In the genomic region with DNA sequence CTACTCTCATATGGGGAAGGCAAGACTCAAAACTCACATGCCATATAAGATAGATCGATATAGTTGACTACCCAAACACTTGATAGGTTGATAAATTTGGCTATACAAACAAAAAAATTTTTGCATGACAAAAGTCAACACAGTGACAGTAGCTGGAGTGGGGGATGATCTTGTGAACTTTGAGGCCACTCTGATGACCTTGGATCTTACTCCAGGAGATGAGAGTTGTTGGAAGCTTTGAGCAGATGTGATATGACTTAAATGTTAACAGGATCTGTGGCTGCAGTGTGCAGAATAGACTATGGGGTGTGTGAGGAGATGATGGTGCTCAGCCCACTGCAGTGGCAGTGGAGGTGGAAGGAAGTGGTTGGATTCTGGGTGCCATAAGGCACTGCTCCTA, we compare ENCODE assay signal across 33 cellular contexts.
"Had no signal": no experiment of that assay in that cellular context is flagged by ENCODE, and none has a peak within 500 bp of the region (broad histone marks: within the 10 kb centered on the region; RNA-seq: fewer than 3 reads in every experiment).

No MANE protein-coding gene starts in this region.

- H3K27ac ChIP-seq: adrenal gland, body of pancreas, brain microvascular endothelial cell, breast epithelium, VCaP had no signal

- H3K9me3 ChIP-seq: adrenal gland, body of pancreas, breast epithelium had no signal

- ATAC-seq: activated CD8-positive, alpha-beta T cell treated with anti-CD3 and anti-CD28 coated beads for 36 hours; activated naive CD4-positive, alpha-beta T cell treated with anti-CD3 and anti-CD28 coated beads, Interleukin-2, amount 50 U/mL, for 72 hours; activated T-cell treated with anti-CD3 and anti-CD28 coated beads, Interleukin-2, amount 50 U/mL, for 4 hours; activated T-cell treated with anti-CD3 and anti-CD28 coated beads, Interleukin-2, amount 50 U/mL, for 72 hours; activated T-helper 17 cell treated with anti-CD3 and anti-CD28 coated beads, Interleukin-2, amount 50 U/mL, for 72 hours; body of pancreas had no signal

- FAIRE-seq: astrocyte, colon, TTC549 had no signal

- H3K36me3 ChIP-seq: adrenal gland, brain microvascular endothelial cell, breast epithelium had no signal

- H3K4me3 ChIP-seq: adrenal gland, body of pancreas, breast epithelium had no signal

- DNase-seq: activated B cell treated with CpG ODN at 0.5 μM for 24 hours; activated CD4-positive, alpha-beta memory T cell treated with anti-CD3 and anti-CD28 coated beads for 36 hours; activated CD4-positive, alpha-beta T cell treated with anti-CD3 and anti-CD28 coated beads for 4 hours; activated CD4-positive, alpha-beta T cell treated with anti-CD3 and anti-CD28 coated beads, Interleukin-2, amount 10 ng/mL, durations not matched to agents 24 days and 14 days; activated CD4-positive, alpha-beta T cell treated with anti-CD3 and anti-CD28 coated beads, Interleukin-2, amount 50 U/mL, for 1 hour; activated CD4-positive, alpha-beta T cell treated with anti-CD3 and anti-CD28 coated beads, Interleukin-2, amount 50 U/mL, for 4 hours; activated CD4-positive, CD25-positive, alpha-beta regulatory T cell treated with anti-CD3 and anti-CD28 coated beads, Interleukin-2, amount 50 U/mL, for 72 hours; activated CD8-positive, alpha-beta memory T cell treated with anti-CD3 and anti-CD28 coated beads, Interleukin-2, amount 50 U/mL, for 4 hours; activated CD8-positive, alpha-beta T cell treated with anti-CD3 and anti-CD28 coated beads for 36 hours; activated effector memory CD4-positive, alpha-beta T cell treated with anti-CD3 and anti-CD28 coated beads, Interleukin-2, amount 50 U/mL, for 16 hours; activated gamma-delta T cell treated with Interleukin-2 at 50 U/mL for 16 hours; activated naive CD4-positive, alpha-beta T cell; activated naive CD4-positive, alpha-beta T cell treated with anti-CD3 and anti-CD28 coated beads for 36 hours; activated naive CD4-positive, alpha-beta T cell treated with anti-CD3 and anti-CD28 coated beads, Interleukin-2, amount 50 U/mL, for 16 hours; activated naive CD8-positive, alpha-beta T cell treated with anti-CD3 and anti-CD28 coated beads for 36 hours; activated T-cell treated with anti-CD3 and anti-CD28 coated beads for 4 hours; activated T-cell treated with anti-CD3 and anti-CD28 coated beads, Interleukin-2, amount 50 U/mL, for 1 hour; activated T-cell treated with anti-CD3 and anti-CD28 coated beads, Interleukin-2, amount 50 U/mL, for 4 hours; activated T-cell treated with anti-CD3 and anti-CD28 coated beads, Interleukin-2, amount 50 U/mL, for 72 hours; adrenal gland; amniotic stem cell; aorta; body of pancreas; brain microvascular endothelial cell; central memory CD4-positive, alpha-beta T cell; T-helper 9 cell had no signal

- H3K4me1 ChIP-seq: adrenal gland, body of pancreas, breast epithelium had no signal

- H3K27me3 ChIP-seq: adrenal gland, body of pancreas, brain microvascular endothelial cell, breast epithelium had no signal
